ENCODE assay signal across 1 cellular context in the genomic region with DNA sequence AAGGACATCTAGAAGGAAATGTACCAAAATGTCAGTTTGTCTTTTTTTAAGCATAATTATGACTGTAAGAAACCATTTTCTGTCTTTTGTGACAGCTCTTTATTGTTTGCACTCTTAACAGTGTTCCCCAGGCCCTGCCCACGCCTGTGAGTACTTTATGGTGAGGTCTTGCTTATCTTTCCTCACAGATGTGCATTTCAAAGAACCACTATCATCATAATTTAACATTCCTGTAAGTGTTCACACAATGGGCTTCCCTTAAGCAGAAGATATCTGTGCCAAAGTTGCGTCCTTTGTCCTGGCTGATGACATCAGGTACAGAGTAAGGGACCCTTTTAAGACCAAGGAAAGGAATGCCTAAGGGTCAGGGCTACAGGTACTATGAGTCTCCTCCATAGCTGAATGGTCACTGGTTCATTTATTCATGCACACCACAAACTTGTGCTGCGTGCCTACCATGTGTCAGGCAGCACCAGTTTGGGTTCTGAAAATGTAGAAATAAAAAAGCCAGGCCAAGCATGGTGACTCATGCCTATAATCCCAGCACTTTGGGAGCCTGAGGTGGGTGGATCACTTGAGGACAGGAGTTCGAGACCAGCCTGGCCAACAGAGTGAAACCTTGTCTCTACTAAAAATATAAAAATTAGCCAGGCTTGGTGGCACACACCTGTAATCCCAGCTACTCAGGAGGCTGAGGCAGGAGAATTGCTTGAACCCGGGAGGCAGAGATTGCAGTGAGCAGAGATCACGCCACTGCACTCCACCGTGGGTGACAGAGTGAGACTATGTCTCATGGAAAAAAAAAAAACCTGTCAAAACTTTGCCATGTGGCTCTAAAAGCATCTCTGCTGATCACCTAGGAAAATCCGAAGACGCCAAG.
A peak's percentile ranks its signal among the peaks of the same experiment; 100 is the strongest.
TF ChIP-seq lines count a peak whose summit lies in the region.

No MANE protein-coding gene starts in this region.

TF ChIP-seq in K562, 482 proteins besides CTCF, POLR2A, EP300 and RAD21 (continued from another document and continues in another):
- TF ChIP-seq, protein P1, sequence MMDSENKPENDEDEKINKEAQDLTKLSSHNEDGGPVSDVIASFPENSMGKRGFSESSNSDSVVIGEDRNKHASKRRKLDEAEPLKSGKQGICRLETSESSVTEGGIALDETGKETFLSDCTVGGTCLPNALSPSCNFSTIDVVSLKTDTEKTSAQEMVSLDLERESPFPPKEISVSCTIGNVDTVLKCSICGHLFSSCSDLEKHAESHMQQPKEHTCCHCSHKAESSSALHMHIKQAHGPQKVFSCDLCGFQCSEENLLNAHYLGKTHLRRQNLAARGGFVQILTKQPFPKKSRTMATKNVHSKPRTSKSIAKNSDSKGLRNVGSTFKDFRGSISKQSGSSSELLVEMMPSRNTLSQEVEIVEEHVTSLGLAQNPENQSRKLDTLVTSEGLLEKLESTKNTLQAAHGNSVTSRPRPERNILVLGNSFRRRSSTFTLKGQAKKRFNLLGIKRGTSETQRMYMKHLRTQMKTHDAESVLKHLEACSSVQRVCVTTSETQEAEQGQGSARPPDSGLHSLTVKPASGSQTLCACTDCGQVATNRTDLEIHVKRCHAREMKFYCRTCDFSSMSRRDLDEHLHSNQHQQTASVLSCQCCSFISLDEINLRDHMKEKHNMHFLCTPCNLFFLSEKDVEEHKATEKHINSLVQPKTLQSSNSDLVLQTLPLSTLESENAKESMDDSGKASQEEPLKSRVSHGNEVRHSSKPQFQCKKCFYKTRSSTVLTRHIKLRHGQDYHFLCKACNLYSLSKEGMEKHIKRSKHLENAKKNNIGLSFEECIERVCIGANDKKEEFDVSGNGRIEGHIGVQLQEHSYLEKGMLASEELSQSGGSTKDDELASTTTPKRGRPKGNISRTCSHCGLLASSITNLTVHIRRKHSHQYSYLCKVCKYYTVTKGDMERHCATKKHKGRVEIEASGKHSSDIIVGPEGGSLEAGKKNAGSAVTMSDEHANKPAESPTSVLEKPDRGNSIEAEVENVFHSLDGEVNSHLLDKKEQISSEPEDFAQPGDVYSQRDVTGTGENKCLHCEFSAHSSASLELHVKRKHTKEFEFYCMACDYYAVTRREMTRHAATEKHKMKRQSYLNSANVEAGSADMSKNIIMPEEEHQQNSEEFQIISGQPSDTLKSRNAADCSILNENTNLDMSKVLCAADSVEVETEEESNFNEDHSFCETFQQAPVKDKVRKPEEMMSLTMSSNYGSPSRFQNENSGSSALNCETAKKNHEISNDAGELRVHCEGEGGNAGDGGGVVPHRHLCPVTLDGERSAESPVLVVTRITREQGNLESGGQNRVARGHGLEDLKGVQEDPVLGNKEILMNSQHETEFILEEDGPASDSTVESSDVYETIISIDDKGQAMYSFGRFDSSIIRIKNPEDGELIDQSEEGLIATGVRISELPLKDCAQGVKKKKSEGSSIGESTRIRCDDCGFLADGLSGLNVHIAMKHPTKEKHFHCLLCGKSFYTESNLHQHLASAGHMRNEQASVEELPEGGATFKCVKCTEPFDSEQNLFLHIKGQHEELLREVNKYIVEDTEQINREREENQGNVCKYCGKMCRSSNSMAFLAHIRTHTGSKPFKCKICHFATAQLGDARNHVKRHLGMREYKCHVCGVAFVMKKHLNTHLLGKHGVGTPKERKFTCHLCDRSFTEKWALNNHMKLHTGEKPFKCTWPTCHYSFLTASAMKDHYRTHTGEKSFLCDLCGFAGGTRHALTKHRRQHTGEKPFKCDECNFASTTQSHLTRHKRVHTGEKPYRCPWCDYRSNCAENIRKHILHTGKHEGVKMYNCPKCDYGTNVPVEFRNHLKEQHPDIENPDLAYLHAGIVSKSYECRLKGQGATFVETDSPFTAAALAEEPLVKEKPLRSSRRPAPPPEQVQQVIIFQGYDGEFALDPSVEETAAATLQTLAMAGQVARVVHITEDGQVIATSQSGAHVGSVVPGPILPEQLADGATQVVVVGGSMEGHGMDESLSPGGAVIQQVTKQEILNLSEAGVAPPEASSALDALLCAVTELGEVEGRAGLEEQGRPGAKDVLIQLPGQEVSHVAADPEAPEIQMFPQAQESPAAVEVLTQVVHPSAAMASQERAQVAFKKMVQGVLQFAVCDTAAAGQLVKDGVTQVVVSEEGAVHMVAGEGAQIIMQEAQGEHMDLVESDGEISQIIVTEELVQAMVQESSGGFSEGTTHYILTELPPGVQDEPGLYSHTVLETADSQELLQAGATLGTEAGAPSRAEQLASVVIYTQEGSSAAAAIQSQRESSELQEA (IDR thresholded peaks at IDR 0.05; ENCODE audit: low read depth) = no peak
- TF ChIP-seq, protein P2, sequence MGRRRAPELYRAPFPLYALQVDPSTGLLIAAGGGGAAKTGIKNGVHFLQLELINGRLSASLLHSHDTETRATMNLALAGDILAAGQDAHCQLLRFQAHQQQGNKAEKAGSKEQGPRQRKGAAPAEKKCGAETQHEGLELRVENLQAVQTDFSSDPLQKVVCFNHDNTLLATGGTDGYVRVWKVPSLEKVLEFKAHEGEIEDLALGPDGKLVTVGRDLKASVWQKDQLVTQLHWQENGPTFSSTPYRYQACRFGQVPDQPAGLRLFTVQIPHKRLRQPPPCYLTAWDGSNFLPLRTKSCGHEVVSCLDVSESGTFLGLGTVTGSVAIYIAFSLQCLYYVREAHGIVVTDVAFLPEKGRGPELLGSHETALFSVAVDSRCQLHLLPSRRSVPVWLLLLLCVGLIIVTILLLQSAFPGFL (CRISPR knock-in tag; IDR thresholded peaks at IDR 0.05) = no peak
- TF ChIP-seq ZNF24 (IDR thresholded peaks at IDR 0.05) = peak; percentile 91
- TF ChIP-seq POLR2G (IDR thresholded peaks at IDR 0.05; ENCODE audit: low read depth, low read length) = no peak
- TF ChIP-seq HMG20A (CRISPR knock-in tag; conservative IDR thresholded peaks at IDR 0.05) = no peak
- TF ChIP-seq RFX5 (IDR thresholded peaks at IDR 0.05; ENCODE audit: low read depth, low read length) = no peak
- no peak for TF ChIP-seq THRAP3 (IDR thresholded peaks at IDR 0.05; ENCODE audit: borderline replicate concordance)
- no peak for TF ChIP-seq BMI1 (IDR thresholded peaks at IDR 0.05; ENCODE audit: low read length)
- TF ChIP-seq ASH1L (IDR thresholded peaks at IDR 0.05; ENCODE audit: borderline replicate concordance, low read depth, partially characterized antibody) = no peak
- TF ChIP-seq TCF3 (CRISPR knock-in tag; IDR thresholded peaks at IDR 0.05) = peak; percentile 97
- no peak for TF ChIP-seq ZKSCAN3 (CRISPR knock-in tag; IDR thresholded peaks at IDR 0.05)
- TF ChIP-seq CREBBP (IDR thresholded peaks at IDR 0.05; ENCODE audit: low read depth, low read length) = no peak
- no peak for TF ChIP-seq ZNF717 (CRISPR knock-in tag; IDR thresholded peaks at IDR 0.05)
- TF ChIP-seq, protein P3, sequence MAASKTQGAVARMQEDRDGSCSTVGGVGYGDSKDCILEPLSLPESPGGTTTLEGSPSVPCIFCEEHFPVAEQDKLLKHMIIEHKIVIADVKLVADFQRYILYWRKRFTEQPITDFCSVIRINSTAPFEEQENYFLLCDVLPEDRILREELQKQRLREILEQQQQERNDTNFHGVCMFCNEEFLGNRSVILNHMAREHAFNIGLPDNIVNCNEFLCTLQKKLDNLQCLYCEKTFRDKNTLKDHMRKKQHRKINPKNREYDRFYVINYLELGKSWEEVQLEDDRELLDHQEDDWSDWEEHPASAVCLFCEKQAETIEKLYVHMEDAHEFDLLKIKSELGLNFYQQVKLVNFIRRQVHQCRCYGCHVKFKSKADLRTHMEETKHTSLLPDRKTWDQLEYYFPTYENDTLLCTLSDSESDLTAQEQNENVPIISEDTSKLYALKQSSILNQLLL (CRISPR knock-in tag; IDR thresholded peaks at IDR 0.05; ENCODE audit: borderline replicate concordance) = no peak
- TF ChIP-seq JUN (IDR thresholded peaks at IDR 0.05; ENCODE audit: borderline replicate concordance, low read depth, low read length) = peak; percentile 71; the same call in 1 of the 2 replicates
- peak; percentile 65; the same call in 1 of the 2 replicates for TF ChIP-seq JUN (CRISPR knock-in tag; IDR thresholded peaks at IDR 0.05; ENCODE audit: borderline replicate concordance)
- TF ChIP-seq NUFIP1 (IDR thresholded peaks at IDR 0.05; ENCODE audit: partially characterized antibody) = no peak
- TF ChIP-seq BRD9 (IDR thresholded peaks at IDR 0.05; ENCODE audit: low read depth, partially characterized antibody) = peak; percentile 95
- TF ChIP-seq, protein P4, sequence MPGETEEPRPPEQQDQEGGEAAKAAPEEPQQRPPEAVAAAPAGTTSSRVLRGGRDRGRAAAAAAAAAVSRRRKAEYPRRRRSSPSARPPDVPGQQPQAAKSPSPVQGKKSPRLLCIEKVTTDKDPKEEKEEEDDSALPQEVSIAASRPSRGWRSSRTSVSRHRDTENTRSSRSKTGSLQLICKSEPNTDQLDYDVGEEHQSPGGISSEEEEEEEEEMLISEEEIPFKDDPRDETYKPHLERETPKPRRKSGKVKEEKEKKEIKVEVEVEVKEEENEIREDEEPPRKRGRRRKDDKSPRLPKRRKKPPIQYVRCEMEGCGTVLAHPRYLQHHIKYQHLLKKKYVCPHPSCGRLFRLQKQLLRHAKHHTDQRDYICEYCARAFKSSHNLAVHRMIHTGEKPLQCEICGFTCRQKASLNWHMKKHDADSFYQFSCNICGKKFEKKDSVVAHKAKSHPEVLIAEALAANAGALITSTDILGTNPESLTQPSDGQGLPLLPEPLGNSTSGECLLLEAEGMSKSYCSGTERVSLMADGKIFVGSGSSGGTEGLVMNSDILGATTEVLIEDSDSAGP (CRISPR knock-in tag; IDR thresholded peaks at IDR 0.05) = no peak
- peak; percentile 94 for TF ChIP-seq MTA3 (IDR thresholded peaks at IDR 0.05; ENCODE audit: borderline replicate concordance)
- TF ChIP-seq TARDBP (IDR thresholded peaks at IDR 0.05) = peak; percentile 76; the same call in 1 of the 2 replicates
- TF ChIP-seq ZNF232 (CRISPR knock-in tag; IDR thresholded peaks at IDR 0.05) = no peak
- peak; percentile 80 for TF ChIP-seq EP400 (IDR thresholded peaks at IDR 0.05)
- TF ChIP-seq ETS2 (tag; IDR thresholded peaks at IDR 0.05; ENCODE audit: borderline replicate concordance, poor library complexity, severe bottlenecking) = no peak
- peak; percentile 69 to 97; a peak in 3 of 4 replicates for TF ChIP-seq RCOR1 (IDR thresholded peaks at IDR 0.05; ENCODE audit: borderline replicate concordance in 1 of 2, low read depth in 2 of 2, low read length in 2 of 2)
- TF ChIP-seq, protein P5, sequence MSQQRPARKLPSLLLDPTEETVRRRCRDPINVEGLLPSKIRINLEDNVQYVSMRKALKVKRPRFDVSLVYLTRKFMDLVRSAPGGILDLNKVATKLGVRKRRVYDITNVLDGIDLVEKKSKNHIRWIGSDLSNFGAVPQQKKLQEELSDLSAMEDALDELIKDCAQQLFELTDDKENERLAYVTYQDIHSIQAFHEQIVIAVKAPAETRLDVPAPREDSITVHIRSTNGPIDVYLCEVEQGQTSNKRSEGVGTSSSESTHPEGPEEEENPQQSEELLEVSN (IDR thresholded peaks at IDR 0.05; ENCODE audit: borderline replicate concordance in 1 of 2, extremely low read depth in 1 of 2, insufficient read depth in 1 of 2, insufficient read length in 1 of 2, low read depth in 1 of 2, low read length in 1 of 2, poor library complexity in 1 of 2, severe bottlenecking in 1 of 2) = no peak
- no peak for TF ChIP-seq ZNF79 (CRISPR knock-in tag; IDR thresholded peaks at IDR 0.05; ENCODE audit: low read depth)
- TF ChIP-seq, protein P6, sequence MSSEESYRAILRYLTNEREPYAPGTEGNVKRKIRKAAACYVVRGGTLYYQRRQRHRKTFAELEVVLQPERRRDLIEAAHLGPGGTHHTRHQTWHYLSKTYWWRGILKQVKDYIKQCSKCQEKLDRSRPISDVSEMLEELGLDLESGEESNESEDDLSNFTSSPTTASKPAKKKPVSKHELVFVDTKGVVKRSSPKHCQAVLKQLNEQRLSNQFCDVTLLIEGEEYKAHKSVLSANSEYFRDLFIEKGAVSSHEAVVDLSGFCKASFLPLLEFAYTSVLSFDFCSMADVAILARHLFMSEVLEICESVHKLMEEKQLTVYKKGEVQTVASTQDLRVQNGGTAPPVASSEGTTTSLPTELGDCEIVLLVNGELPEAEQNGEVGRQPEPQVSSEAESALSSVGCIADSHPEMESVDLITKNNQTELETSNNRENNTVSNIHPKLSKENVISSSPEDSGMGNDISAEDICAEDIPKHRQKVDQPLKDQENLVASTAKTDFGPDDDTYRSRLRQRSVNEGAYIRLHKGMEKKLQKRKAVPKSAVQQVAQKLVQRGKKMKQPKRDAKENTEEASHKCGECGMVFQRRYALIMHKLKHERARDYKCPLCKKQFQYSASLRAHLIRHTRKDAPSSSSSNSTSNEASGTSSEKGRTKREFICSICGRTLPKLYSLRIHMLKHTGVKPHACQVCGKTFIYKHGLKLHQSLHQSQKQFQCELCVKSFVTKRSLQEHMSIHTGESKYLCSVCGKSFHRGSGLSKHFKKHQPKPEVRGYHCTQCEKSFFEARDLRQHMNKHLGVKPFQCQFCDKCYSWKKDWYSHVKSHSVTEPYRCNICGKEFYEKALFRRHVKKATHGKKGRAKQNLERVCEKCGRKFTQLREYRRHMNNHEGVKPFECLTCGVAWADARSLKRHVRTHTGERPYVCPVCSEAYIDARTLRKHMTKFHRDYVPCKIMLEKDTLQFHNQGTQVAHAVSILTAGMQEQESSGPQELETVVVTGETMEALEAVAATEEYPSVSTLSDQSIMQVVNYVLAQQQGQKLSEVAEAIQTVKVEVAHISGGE (CRISPR knock-in tag; IDR thresholded peaks at IDR 0.05) = peak in 1 of 3 experiments; percentile 87; a peak in 2 of 6 replicates
- peak; percentile 93 for TF ChIP-seq POLR2AphosphoS5 (IDR thresholded peaks at IDR 0.05; ENCODE audit: control insufficient read depth, insufficient read depth, low read depth, low read length)
- TF ChIP-seq BDP1 (IDR thresholded peaks at IDR 0.05; ENCODE audit: insufficient read depth, insufficient read length) = no peak
- TF ChIP-seq RBM15 (IDR thresholded peaks at IDR 0.05; ENCODE audit: insufficient read depth, low read length) = no peak
- TF ChIP-seq SLC30A9 (CRISPR knock-in tag; IDR thresholded peaks at IDR 0.05) = no peak
- TF ChIP-seq, protein P7, sequence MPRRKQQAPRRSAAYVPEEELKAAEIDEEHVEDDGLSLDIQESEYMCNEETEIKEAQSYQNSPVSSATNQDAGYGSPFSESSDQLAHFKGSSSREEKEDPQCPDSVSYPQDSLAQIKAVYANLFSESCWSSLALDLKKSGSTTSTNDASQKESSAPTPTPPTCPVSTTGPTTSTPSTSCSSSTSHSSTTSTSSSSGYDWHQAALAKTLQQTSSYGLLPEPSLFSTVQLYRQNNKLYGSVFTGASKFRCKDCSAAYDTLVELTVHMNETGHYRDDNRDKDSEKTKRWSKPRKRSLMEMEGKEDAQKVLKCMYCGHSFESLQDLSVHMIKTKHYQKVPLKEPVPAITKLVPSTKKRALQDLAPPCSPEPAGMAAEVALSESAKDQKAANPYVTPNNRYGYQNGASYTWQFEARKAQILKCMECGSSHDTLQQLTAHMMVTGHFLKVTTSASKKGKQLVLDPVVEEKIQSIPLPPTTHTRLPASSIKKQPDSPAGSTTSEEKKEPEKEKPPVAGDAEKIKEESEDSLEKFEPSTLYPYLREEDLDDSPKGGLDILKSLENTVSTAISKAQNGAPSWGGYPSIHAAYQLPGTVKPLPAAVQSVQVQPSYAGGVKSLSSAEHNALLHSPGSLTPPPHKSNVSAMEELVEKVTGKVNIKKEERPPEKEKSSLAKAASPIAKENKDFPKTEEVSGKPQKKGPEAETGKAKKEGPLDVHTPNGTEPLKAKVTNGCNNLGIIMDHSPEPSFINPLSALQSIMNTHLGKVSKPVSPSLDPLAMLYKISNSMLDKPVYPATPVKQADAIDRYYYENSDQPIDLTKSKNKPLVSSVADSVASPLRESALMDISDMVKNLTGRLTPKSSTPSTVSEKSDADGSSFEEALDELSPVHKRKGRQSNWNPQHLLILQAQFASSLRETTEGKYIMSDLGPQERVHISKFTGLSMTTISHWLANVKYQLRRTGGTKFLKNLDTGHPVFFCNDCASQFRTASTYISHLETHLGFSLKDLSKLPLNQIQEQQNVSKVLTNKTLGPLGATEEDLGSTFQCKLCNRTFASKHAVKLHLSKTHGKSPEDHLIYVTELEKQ (CRISPR knock-in tag; IDR thresholded peaks at IDR 0.05) = no peak
- no peak for TF ChIP-seq ZNF347 (CRISPR knock-in tag; IDR thresholded peaks at IDR 0.05; ENCODE audit: low read depth)
- TF ChIP-seq BRF1 (IDR thresholded peaks at IDR 0.05; ENCODE audit: borderline replicate concordance, extremely low read depth, insufficient read length) = no peak
